Comparison of ENCODE assay signal across 8 cellular contexts in genomic region chr13:23570099-23570926, GRCh38. TPM values are rescaled to one million over a fixed set of nuclear protein-coding genes. Genes with fewer than 3 reads are reported as not detected.
DNase-seq lines count a peak whose midpoint lies in the region; ATAC-seq lines count a peak whose summit lies in the region.

TSS of gene TNFRSF19 (plus strand) at chr13:23570412. CDS start at chr13:23590184, 19,772 bp downstream.

- no peak for ATAC-seq in HG02588 (IDR thresholded peaks at IDR 0.05; ENCODE audit: unreplicated experiment)
- ATAC-seq in GM21737 (IDR thresholded peaks at IDR 0.05; ENCODE audit: unreplicated experiment), result no peak
- ATAC-seq in GM19351 (IDR thresholded peaks at IDR 0.05; ENCODE audit: unreplicated experiment), result no peak
- no peak for ATAC-seq in HG02973 (IDR thresholded peaks at IDR 0.05; ENCODE audit: unreplicated experiment)

- DNase-seq in GM04503 (ENCODE audit: low read depth) (peak; percentile 83), SHP77 treated with DMSO at 0.1 percent for 48 hours (lab: John Stamatoyannopoulos, UW) (peak; percentile 54), glomerular endothelial cell (ENCODE audit: extremely low read depth, low read depth, low spot score) (no peak), putamen (ENCODE audit: low spot score) (peak; percentile 17)

RNA-seq across cellular contexts. Expression of gene TNFRSF19, which starts in this region (rescaled TPM):
- 8.0 and 17.7 TPM in 2 replicates for total RNA-seq in glomerular endothelial cell
